In genomic region chr1:62423580-62424242, GRCh38 we compare ENCODE assay signal across 1 cellular context.
A peak's percentile ranks its signal among the peaks of the same experiment; 100 is the strongest.
TF ChIP-seq lines count a peak whose summit lies in the region.

No MANE protein-coding gene starts in this region.

TF ChIP-seq in HepG2, 621 proteins besides CTCF, POLR2A, EP300 and RAD21 (continued from another document and continues in another):
- TF ChIP-seq ZNF800 (CRISPR knock-in tag; IDR thresholded peaks at IDR 0.05) = no peak
- TF ChIP-seq MAFG (CRISPR knock-in tag; IDR thresholded peaks at IDR 0.05) = no peak
- no peak for TF ChIP-seq CENPBD1 (CRISPR knock-in tag; IDR thresholded peaks at IDR 0.05; ENCODE audit: borderline replicate concordance, low read depth)
- TF ChIP-seq ZNF383 (CRISPR knock-in tag; IDR thresholded peaks at IDR 0.05; ENCODE audit: borderline replicate concordance) = no peak
- no peak for TF ChIP-seq CCAR2 (optimal IDR thresholded peaks at IDR 0.05; ENCODE audit: low read depth, low read length)
- TF ChIP-seq TEAD3 (CRISPR knock-in tag; optimal IDR thresholded peaks at IDR 0.05; ENCODE audit: borderline replicate concordance) = peak; percentile 96
- TF ChIP-seq ZNF512B (CRISPR knock-in tag; IDR thresholded peaks at IDR 0.05; ENCODE audit: borderline replicate concordance) = peak; percentile 92; the same call in 1 of the 2 replicates
- no peak for TF ChIP-seq HCFC1 (IDR thresholded peaks at IDR 0.05; ENCODE audit: low read depth, low read length)
- no peak for TF ChIP-seq SOX6 (IDR thresholded peaks at IDR 0.05)
- TF ChIP-seq SOX6 (CRISPR knock-in tag; IDR thresholded peaks at IDR 0.05) = peak; percentile 86
- no peak for TF ChIP-seq TEF (CRISPR knock-in tag; IDR thresholded peaks at IDR 0.05)
- peak; percentile 90 for TF ChIP-seq PHF21A (CRISPR knock-in tag; IDR thresholded peaks at IDR 0.05)
- TF ChIP-seq HNRNPL (IDR thresholded peaks at IDR 0.05; ENCODE audit: low read depth, low read length) = no peak
- no peak for TF ChIP-seq ZNF101 (CRISPR knock-in tag; IDR thresholded peaks at IDR 0.05; ENCODE audit: borderline replicate concordance, low read depth)
- no peak for TF ChIP-seq HES4 (CRISPR knock-in tag; IDR thresholded peaks at IDR 0.05; ENCODE audit: borderline replicate concordance)
- peak in 1 of 2 experiments; percentile 79; a peak in 2 of 4 replicates for TF ChIP-seq KLF16 (CRISPR knock-in tag; IDR thresholded peaks at IDR 0.05)
- TF ChIP-seq NR0B2 (CRISPR knock-in tag; IDR thresholded peaks at IDR 0.05) = no peak
- TF ChIP-seq ZSCAN22 (CRISPR knock-in tag; IDR thresholded peaks at IDR 0.05) = no peak
- peak; percentile 12 for TF ChIP-seq ASH2L (IDR thresholded peaks at IDR 0.05; ENCODE audit: insufficient read length, low read depth, low read length)
- peak; percentile 42; the same call in 1 of the 2 replicates for TF ChIP-seq PHF20 (CRISPR knock-in tag; IDR thresholded peaks at IDR 0.05)
- peak; percentile 95 for TF ChIP-seq ZBTB21 (CRISPR knock-in tag; IDR thresholded peaks at IDR 0.05)
- peak; percentile 74 for TF ChIP-seq CREM (IDR thresholded peaks at IDR 0.05)
- no peak for TF ChIP-seq CREM (CRISPR knock-in tag; IDR thresholded peaks at IDR 0.05)
- peak; percentile 61; the same call in 1 of the 2 replicates for TF ChIP-seq NFIC (IDR thresholded peaks at IDR 0.05; ENCODE audit: low read length)
- TF ChIP-seq ZNF770 (CRISPR knock-in tag; IDR thresholded peaks at IDR 0.05) = peak; percentile 95
- TF ChIP-seq ATRX (CRISPR knock-in tag; IDR thresholded peaks at IDR 0.05; ENCODE audit: borderline replicate concordance) = no peak
- peak; percentile 52; the same call in 1 of the 2 replicates for TF ChIP-seq RFX5 (IDR thresholded peaks at IDR 0.05; ENCODE audit: low read depth, low read length)
- TF ChIP-seq MED1 (CRISPR knock-in tag; IDR thresholded peaks at IDR 0.05) = peak; percentile 92
- peak; percentile 43; the same call in 1 of the 2 replicates for TF ChIP-seq POLR2G (IDR thresholded peaks at IDR 0.05; ENCODE audit: low read depth, low read length)
- peak; percentile 80; the same call in 1 of the 2 replicates for TF ChIP-seq NFKB2 (CRISPR knock-in tag; IDR thresholded peaks at IDR 0.05; ENCODE audit: borderline replicate concordance)
- peak; percentile 59; the same call in 1 of the 2 replicates for TF ChIP-seq ZSCAN21 (CRISPR knock-in tag; IDR thresholded peaks at IDR 0.05; ENCODE audit: borderline replicate concordance)
- TF ChIP-seq HHEX (CRISPR knock-in tag; IDR thresholded peaks at IDR 0.05) = no peak
- TF ChIP-seq FOXP4 (CRISPR knock-in tag; IDR thresholded peaks at IDR 0.05) = peak; percentile 62
- TF ChIP-seq JARID2 (CRISPR knock-in tag; IDR thresholded peaks at IDR 0.05; ENCODE audit: insufficient replicate concordance) = no peak
- no peak; the same call in 1 of the 2 replicates for TF ChIP-seq ATF6 (CRISPR knock-in tag; conservative IDR thresholded peaks at IDR 0.05)
- TF ChIP-seq ZNF343 (CRISPR knock-in tag; IDR thresholded peaks at IDR 0.05) = 0 out of 2 replicates have a peak, but pooled peaks have one; percentile 37
- peak; percentile 57; the same call in 1 of the 2 replicates for TF ChIP-seq ZBTB43 (CRISPR knock-in tag; conservative IDR thresholded peaks at IDR 0.05)
- TF ChIP-seq ZNF589 (CRISPR knock-in tag; conservative IDR thresholded peaks at IDR 0.05) = no peak
- TF ChIP-seq CHD4 (IDR thresholded peaks at IDR 0.05; ENCODE audit: borderline replicate concordance, low read length) = no peak
- peak; percentile 75; the same call in 1 of the 2 replicates for TF ChIP-seq ZNF746 (CRISPR knock-in tag; IDR thresholded peaks at IDR 0.05)
- TF ChIP-seq MTERF4 (CRISPR knock-in tag; IDR thresholded peaks at IDR 0.05) = no peak
- peak; percentile 99 for TF ChIP-seq DMAP1 (CRISPR knock-in tag; IDR thresholded peaks at IDR 0.05)
- TF ChIP-seq ZFP91 (CRISPR knock-in tag; IDR thresholded peaks at IDR 0.05; ENCODE audit: borderline replicate concordance) = peak; percentile 40; the same call in 1 of the 2 replicates
- no peak for TF ChIP-seq NPAS2 (CRISPR knock-in tag; IDR thresholded peaks at IDR 0.05; ENCODE audit: borderline replicate concordance)
- TF ChIP-seq ZNF704 (CRISPR knock-in tag; IDR thresholded peaks at IDR 0.05; ENCODE audit: borderline replicate concordance) = no peak
- TF ChIP-seq ZBTB42 (CRISPR knock-in tag; IDR thresholded peaks at IDR 0.05) = no peak
- TF ChIP-seq CEBPG (CRISPR knock-in tag; IDR thresholded peaks at IDR 0.05) = peak; percentile 98
- no peak for TF ChIP-seq TEAD2 (CRISPR knock-in tag; IDR thresholded peaks at IDR 0.05)
- TF ChIP-seq MZF1 (CRISPR knock-in tag; IDR thresholded peaks at IDR 0.05; ENCODE audit: borderline replicate concordance) = no peak
